13 cellular contexts compared by ENCODE assay signal in genomic region chr2:36596397-36596796, GRCh38. TPM values are rescaled to one million over a fixed set of nuclear protein-coding genes. Genes with fewer than 3 reads are reported as not detected.
A peak's percentile ranks its signal among the peaks of the same experiment; 100 is the strongest.
DNase-seq lines count a peak whose midpoint lies in the region; ATAC-seq and TF ChIP-seq lines count a peak whose summit lies in the region.
"Had no signal": no experiment of that assay in that cellular context is flagged by ENCODE, and none has a peak within 500 bp of the region (broad histone marks: within the 10 kb centered on the region; RNA-seq: fewer than 3 reads in every experiment).

No MANE protein-coding gene starts in this region.

- no peak for DNase-seq in CD4-positive, CD25-positive, alpha-beta regulatory T cell
- no peak for DNase-seq in MG63
- no peak for DNase-seq in neural progenitor cell (ENCODE audit: low spot score)
- DNase-seq in midbrain (lab: John Stamatoyannopoulos, UW): no peak
- DNase-seq in NK-92 (lab: John Stamatoyannopoulos, UW; ENCODE audit: unreplicated experiment): no peak
- DNase-seq in NCI-H2227 (lab: John Stamatoyannopoulos, UW; ENCODE audit: unreplicated experiment): no peak
- no peak for DNase-seq in AG08396 (ENCODE audit: low spot score)
- DNase-seq: activated naive CD4-positive, alpha-beta T cell treated with Interleukin-2 at 50 U/mL for 16 hours; hypothalamus; NCI-H2081 treated with DMSO at 0.1 percent for 48 hours; right cardiac atrium; SW 1271 had no signal

- H3K36me3 Mint-ChIP-seq in CD4-positive, CD25-positive, alpha-beta regulatory T cell: no peaks in the 10 kb centered on the region
- peaks cover 23% of the 10 kb centered on the region for H3K36me3 Mint-ChIP-seq in neural progenitor cell

- no peaks in the 10 kb centered on the region for H3K36me3 ChIP-seq in CD4-positive, CD25-positive, alpha-beta regulatory T cell (ENCODE audit: control insufficient read depth, insufficient read depth, low read length)
- H3K36me3 ChIP-seq in MG63 (peaks cover 17% of the 10 kb centered on the region), ectodermal cell (ENCODE audit: control insufficient read depth, insufficient read depth, low read length) (no peaks in the 10 kb centered on the region), neural progenitor cell (no peaks in the 10 kb centered on the region)

- H3K27me3 Mint-ChIP-seq in CD4-positive, CD25-positive, alpha-beta regulatory T cell: no peaks in the 10 kb centered on the region
- no peaks in the 10 kb centered on the region for H3K27me3 Mint-ChIP-seq in neural progenitor cell (ENCODE audit: insufficient read depth, low read depth)

- peaks cover 28 to 56% (median 32%) of the 10 kb centered on the region in 4 donors for H3K4me1 Mint-ChIP-seq in CD4-positive, CD25-positive, alpha-beta regulatory T cell
- H3K4me1 Mint-ChIP-seq in neural progenitor cell: peaks cover 19% of the 10 kb centered on the region

- no peaks in the 10 kb centered on the region for H3K27me3 ChIP-seq in CD4-positive, CD25-positive, alpha-beta regulatory T cell (ENCODE audit: control insufficient read depth, insufficient read depth, low read length)
- no peaks in the 10 kb centered on the region for H3K27me3 ChIP-seq in MG63
- H3K27me3 ChIP-seq in ectodermal cell (ENCODE audit: control insufficient read depth, insufficient read depth, low read length, poor library complexity, severe bottlenecking): peaks cover 15% of the 10 kb centered on the region
- H3K27me3 ChIP-seq in neural progenitor cell: peaks cover 8% of the 10 kb centered on the region

- H3K79me2 ChIP-seq in neural progenitor cell (ENCODE audit: low read depth): peaks cover 46% of the 10 kb centered on the region

- peak overlapping the region; percentile 87 for H3K4me3 ChIP-seq in CD4-positive, CD25-positive, alpha-beta regulatory T cell (ENCODE audit: low read depth, low read length)
- H3K4me3 ChIP-seq in MG63 (peak overlapping the region; percentile 65), ectodermal cell (ENCODE audit: insufficient read depth, low read depth, low read length) (peak overlapping the region; percentile 68), neural progenitor cell (peak overlapping the region; percentile 96)

- H2AFZ ChIP-seq in neural progenitor cell (replicated peaks): no peak overlapping the region

- no peak overlapping the region for H3K27ac ChIP-seq in CD4-positive, CD25-positive, alpha-beta regulatory T cell (ENCODE audit: insufficient read depth, low read length, poor library complexity, severe bottlenecking)
- H3K27ac ChIP-seq in ectodermal cell (ENCODE audit: insufficient read depth, low read depth, low read length, poor library complexity, severe bottlenecking): no peak overlapping the region
- no peak overlapping the region for H3K27ac ChIP-seq in neural progenitor cell

- WGBS in ectodermal cell, 2 experiments: 95 to 96% methylated on average over 12 of the region's 12 CpGs

- peaks cover 18% of the 10 kb centered on the region for H3K4me1 ChIP-seq in CD4-positive, CD25-positive, alpha-beta regulatory T cell (ENCODE audit: control insufficient read depth, insufficient read depth, low read length, poor library complexity, severe bottlenecking)
- H3K4me1 ChIP-seq in ectodermal cell (ENCODE audit: control insufficient read depth, insufficient read depth, low read length) (peaks cover 7% of the 10 kb centered on the region), neural progenitor cell (peaks cover 11% of the 10 kb centered on the region)

- no peak for ATAC-seq in CD4-positive, CD25-positive, alpha-beta regulatory T cell (ENCODE audit: low read depth in 2 of 2)
- ATAC-seq: right cardiac atrium had no signal

- H3K9me3 ChIP-seq in CD4-positive, CD25-positive, alpha-beta regulatory T cell (ENCODE audit: control insufficient read depth in 2 of 2, low read length in 2 of 2): no peaks in the 10 kb centered on the region
- H3K9me3 ChIP-seq in MG63 (no peaks in the 10 kb centered on the region), ectodermal cell (ENCODE audit: control insufficient read depth, low read length) (no peaks in the 10 kb centered on the region), neural progenitor cell (ENCODE audit: low read depth) (no peaks in the 10 kb centered on the region)

- peak overlapping the region; percentile 88 for H3K4me2 ChIP-seq in neural progenitor cell

- H3K27ac Mint-ChIP-seq in CD4-positive, CD25-positive, alpha-beta regulatory T cell: no peak overlapping the region
- no peak overlapping the region for H3K27ac Mint-ChIP-seq in neural progenitor cell

- H4K20me1 ChIP-seq in neural progenitor cell (ENCODE audit: low read depth): peaks cover 23% of the 10 kb centered on the region

- H3K9me3 Mint-ChIP-seq in CD4-positive, CD25-positive, alpha-beta regulatory T cell: no peaks in the 10 kb centered on the region
- no peaks in the 10 kb centered on the region for H3K9me3 Mint-ChIP-seq in neural progenitor cell

- no peak for TF ChIP-seq CTCF in neural progenitor cell (IDR thresholded peaks at IDR 0.05)

- H3K9ac ChIP-seq in neural progenitor cell: no peak overlapping the region

- H3F3A ChIP-seq in neural progenitor cell (ENCODE audit: low read depth): peaks cover 16% of the 10 kb centered on the region

- H3K4me3 Mint-ChIP-seq in CD4-positive, CD25-positive, alpha-beta regulatory T cell: peak overlapping the region; percentile 87 to 97 (median 95)
- peak overlapping the region; percentile 95 for H3K4me3 Mint-ChIP-seq in neural progenitor cell

RNA-seq across cellular contexts. Expression of gene FEZ2, which starts 1.6 kb away (rescaled TPM):
- total RNA-seq in CD4-positive, CD25-positive, alpha-beta regulatory T cell: 18.1 TPM
- 1 to 10 TPM; 3.3 to 5.0 (median 4.2) TPM for polyA plus RNA-seq in CD4-positive, CD25-positive, alpha-beta regulatory T cell
- total RNA-seq in MG63 (2014; rRNA removed; shearing (Covaris generic); ENCODE audit: low replicate concordance): 37.8 and 38.3 TPM in 2 replicates
- 46.2 TPM for polyA plus RNA-seq in ectodermal cell (2013, experiment 1 of 4)
- 51.4 TPM for polyA plus RNA-seq in ectodermal cell (2013, experiment 2 of 4)
- 46.7 TPM for polyA plus RNA-seq in ectodermal cell (2013, experiment 3 of 4)
- 49.3 TPM for polyA plus RNA-seq in ectodermal cell (2013, experiment 4 of 4)
- total RNA-seq in neural progenitor cell (ENCODE audit: low replicate concordance): 51.9 and 70.7 TPM in 2 replicates
